In the genomic region with DNA sequence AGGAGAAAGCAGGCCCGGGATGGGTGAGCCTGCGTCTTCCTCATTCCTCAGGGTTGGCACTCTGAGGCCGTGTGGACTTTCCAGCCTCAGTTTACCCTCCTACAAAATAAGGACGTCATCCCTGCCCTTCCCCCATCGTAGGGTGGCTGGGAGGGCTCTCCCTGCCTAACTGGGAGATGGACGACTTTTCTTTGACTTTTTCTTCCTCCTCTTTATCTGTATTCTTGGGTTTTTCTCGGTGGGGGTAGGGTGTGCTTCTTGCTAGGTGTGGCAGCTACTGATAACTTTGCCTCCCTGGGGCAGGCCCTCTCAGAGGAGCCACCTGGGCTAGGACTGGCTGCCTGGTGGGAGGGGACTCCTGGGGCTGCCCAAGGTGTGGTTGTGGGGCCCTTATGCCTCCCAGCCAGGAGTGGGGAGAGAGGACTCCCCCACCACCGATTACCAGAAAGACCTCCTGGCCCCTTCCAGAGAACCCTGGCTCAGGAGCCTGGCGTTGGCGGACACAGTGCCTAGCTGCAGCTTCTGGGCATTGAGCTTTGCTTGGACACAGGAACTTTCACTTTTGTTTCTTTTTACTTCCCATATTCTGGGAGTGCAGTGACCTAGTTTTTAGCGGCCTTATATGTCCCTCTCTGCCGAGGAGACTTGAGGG, we compare ENCODE assay signal across 1 cellular context.
TF ChIP-seq lines count a peak whose summit lies in the region.

No MANE protein-coding gene starts in this region.

TF ChIP-seq in SK-N-SH, 30 proteins besides CTCF, POLR2A, EP300 and RAD21:
- TF ChIP-seq TAF1 (IDR thresholded peaks at IDR 0.05; ENCODE audit: borderline replicate concordance, low read depth, low read length): no peak
- no peak for TF ChIP-seq GATA2 (CRISPR knock-in tag; IDR thresholded peaks at IDR 0.05)
- TF ChIP-seq FOXM1 (IDR thresholded peaks at IDR 0.05; ENCODE audit: low read depth): no peak
- TF ChIP-seq MEF2A (IDR thresholded peaks at IDR 0.05; ENCODE audit: borderline replicate concordance, low read depth): no peak
- TF ChIP-seq JUND (IDR thresholded peaks at IDR 0.05): no peak
- TF ChIP-seq RFX5 (IDR thresholded peaks at IDR 0.05; ENCODE audit: low read length): no peak
- TF ChIP-seq MXI1 (IDR thresholded peaks at IDR 0.05; ENCODE audit: low read depth, low read length): no peak
